In genomic region chr6:48670546-48670945, GRCh38 we compare ENCODE assay signal across 29 cellular contexts.
"Had no signal": no experiment of that assay in that cellular context is flagged by ENCODE, and none has a peak within 500 bp of the region (broad histone marks: within the 10 kb centered on the region; RNA-seq: fewer than 3 reads in every experiment).

No MANE protein-coding gene starts in this region.

- H3K9ac ChIP-seq: neural progenitor cell, parathyroid adenoma had no signal

- H3K4me1 ChIP-seq: colonic mucosa, esophagus squamous epithelium, neural progenitor cell, parathyroid adenoma, right atrium auricular region, testis, tibial artery, upper lobe of left lung had no signal

- DNase-seq: colonic mucosa; effector memory CD4-positive, alpha-beta T cell; erythroblast; esophagus squamous epithelium; hypothalamus; mesenchymal stem cell; mucosa of descending colon; naive B cell; stimulated activated CD4-positive, alpha-beta T cell treated with anti-CD3 and anti-CD28 coated beads, Interleukin-12 subunit alpha, Interleukin-12 subunit beta, amount 100 ng/mL, for 4 hours; stimulated activated CD4-positive, alpha-beta T cell treated with anti-CD3 and anti-CD28 coated beads, Interleukin-1b, Interleukin-23, amount 100 ng/mL, for 48 hours; stimulated activated CD4-positive, alpha-beta T cell treated with anti-CD3 and anti-CD28 coated beads, Interleukin-4, amount 100 ng/mL, for 1 hour; stimulated activated naive CD8-positive, alpha-beta T cell treated with anti-CD3 and anti-CD28 coated beads, Interleukin-15, Interleukin-2, amounts not matched to agents 100 U/mL and 50 U/mL, for 24 hours; substantia nigra; testis; tibial artery; upper lobe of left lung had no signal

- H3K4me3 ChIP-seq: colonic mucosa, esophagus squamous epithelium, lung, mucosa of descending colon, neural progenitor cell, right atrium auricular region, smooth muscle cell, testis, tibial artery, upper lobe of left lung had no signal

- H3K4me3 Mint-ChIP-seq: central memory CD8-positive, alpha-beta T cell; dendritic cell treated with granulocyte-macrophage colony-stimulating factor and Interleukin-4, amounts not matched to agents 40 ng/mL and 50 ng/mL, for 4 days; mesothelial cell of epicardium; naive B cell; nephron; neural progenitor cell; stimulated activated memory B cell treated with anti-CD40 and anti-IgM and Interleukin-4, amounts not matched to agents 10 μg/mL and 1 μg/mL and 100 μg/mL, for 72 hours had no signal

- H3K27ac ChIP-seq: colonic mucosa, neural progenitor cell, parathyroid adenoma, right atrium auricular region, testis, tibial artery, upper lobe of left lung had no signal

- H3K9me3 ChIP-seq: colonic mucosa, esophagus squamous epithelium, mucosa of descending colon, right atrium auricular region, testis, tibial artery, upper lobe of left lung had no signal

- H3K27me3 ChIP-seq: colonic mucosa, esophagus squamous epithelium, neural progenitor cell, right atrium auricular region, testis, tibial artery, upper lobe of left lung had no signal

- H3K4me1 Mint-ChIP-seq: central memory CD8-positive, alpha-beta T cell; naive B cell; nephron; neural progenitor cell; stimulated activated memory B cell treated with anti-CD40 and anti-IgM and Interleukin-4, amounts not matched to agents 10 μg/mL and 1 μg/mL and 100 μg/mL, for 72 hours had no signal

- H3K36me3 Mint-ChIP-seq: mesothelial cell of epicardium; naive B cell; neural progenitor cell; stimulated activated memory B cell treated with anti-CD40 and anti-IgM and Interleukin-4, amounts not matched to agents 10 μg/mL and 1 μg/mL and 100 μg/mL, for 72 hours had no signal

- ATAC-seq: left lobe of liver; mucosa of descending colon; sciatic nerve; stimulated activated memory B cell treated with anti-CD40 and anti-IgM and Interleukin-4, amounts not matched to agents 10 μg/mL and 1 μg/mL and 100 μg/mL, for 72 hours; stimulated activated naive CD8-positive, alpha-beta T cell treated with anti-CD3 and anti-CD28 coated beads, Interleukin-15, Interleukin-2, amounts not matched to agents 100 U/mL and 50 U/mL, for 24 hours had no signal

- H3K9me3 Mint-ChIP-seq: dendritic cell treated with granulocyte-macrophage colony-stimulating factor and Interleukin-4, amounts not matched to agents 40 ng/mL and 50 ng/mL, for 4 days; nephron; neural progenitor cell; stimulated activated memory B cell treated with anti-CD40 and anti-IgM and Interleukin-4, amounts not matched to agents 10 μg/mL and 1 μg/mL and 100 μg/mL, for 72 hours had no signal

- H2AFZ ChIP-seq: neural progenitor cell, parathyroid adenoma had no signal

- H3K27me3 Mint-ChIP-seq: central memory CD8-positive, alpha-beta T cell; dendritic cell treated with granulocyte-macrophage colony-stimulating factor and Interleukin-4, amounts not matched to agents 40 ng/mL and 50 ng/mL, for 4 days; naive B cell; progenitor cell of endocrine pancreas; stimulated activated memory B cell treated with anti-CD40 and anti-IgM and Interleukin-4, amounts not matched to agents 10 μg/mL and 1 μg/mL and 100 μg/mL, for 72 hours had no signal

- H3K27ac Mint-ChIP-seq: dendritic cell treated with granulocyte-macrophage colony-stimulating factor and Interleukin-4, amounts not matched to agents 40 ng/mL and 50 ng/mL, for 4 days; mesothelial cell of epicardium; naive B cell; nephron; neural progenitor cell; progenitor cell of endocrine pancreas; stimulated activated memory B cell treated with anti-CD40 and anti-IgM and Interleukin-4, amounts not matched to agents 10 μg/mL and 1 μg/mL and 100 μg/mL, for 72 hours had no signal

- H3K4me2 ChIP-seq: neural progenitor cell, smooth muscle cell had no signal

- H3K79me2 ChIP-seq: parathyroid adenoma had no signal

- H3K36me3 ChIP-seq: colonic mucosa, esophagus squamous epithelium, neural progenitor cell, right atrium auricular region, tibial artery, upper lobe of left lung had no signal
